Comparison of ENCODE assay signal across 30 cellular contexts in the genomic region with DNA sequence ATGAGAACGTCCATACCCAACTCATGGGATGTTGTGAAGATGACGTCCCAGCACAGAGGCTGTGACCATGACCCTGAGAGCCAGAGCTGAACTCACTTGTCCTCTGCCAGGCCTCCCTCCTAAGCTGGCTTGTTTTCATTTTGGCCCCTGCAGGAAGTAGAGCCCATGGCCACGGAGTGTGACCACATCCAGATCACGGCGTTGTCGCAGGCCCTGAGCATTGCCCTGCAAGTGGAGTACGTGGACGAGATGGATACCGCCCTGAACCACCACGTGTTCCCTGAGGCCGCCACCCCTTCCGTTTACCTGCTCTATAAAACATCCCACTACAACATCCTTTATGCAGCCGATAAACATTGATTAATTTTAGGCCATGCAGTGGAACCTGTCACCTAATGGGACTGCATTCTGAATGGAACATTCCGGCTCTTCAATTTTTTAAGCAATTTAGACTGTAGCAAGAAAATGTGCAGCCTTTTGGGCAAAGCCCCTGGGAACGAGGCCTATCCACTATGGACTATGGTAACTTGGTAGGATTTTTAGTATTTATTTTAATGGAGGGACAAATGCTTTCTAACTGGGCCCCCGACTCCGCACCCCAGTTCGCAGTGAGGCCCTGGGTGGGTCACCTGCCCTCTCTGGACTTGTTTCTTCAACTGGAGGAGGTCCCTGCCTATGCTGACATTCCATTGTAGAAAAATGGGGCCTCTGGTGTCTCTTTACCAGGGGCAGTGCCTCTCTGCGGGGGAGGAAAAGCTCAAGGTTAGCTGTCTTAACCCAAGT. TPM values are rescaled to one million over a fixed set of nuclear protein-coding genes. Genes with fewer than 3 reads are reported as not detected.
DNase-seq lines count a peak whose midpoint lies in the region; ATAC-seq and TF ChIP-seq lines count a peak whose summit lies in the region.
"Had no signal": no experiment of that assay in that cellular context is flagged by ENCODE, and none has a peak within 500 bp of the region (broad histone marks: within the 10 kb centered on the region; RNA-seq: fewer than 3 reads in every experiment).

No MANE protein-coding gene starts in this region.

- H3K4me3 Mint-ChIP-seq in activated CD8-positive, alpha-beta memory T cell treated with anti-CD3 and anti-CD28 coated beads, Interleukin-2, amount 10 ng/mL, durations not matched to agents 7 days and 5 days, result no peak overlapping the region
- H3K4me3 Mint-ChIP-seq in T-helper 17 cell (peak overlapping the region; percentile 69), glutamatergic neuron (ENCODE audit: unreplicated experiment) (peak overlapping the region; percentile 34)
- no peak overlapping the region for H3K4me3 Mint-ChIP-seq in stimulated activated naive B cell treated with anti-CD40 and anti-IgM and Interleukin-4, amounts not matched to agents 10 μg/mL and 1 μg/mL and 100 μg/mL, for 72 hours
- H3K4me3 Mint-ChIP-seq: activated B cell treated with CpG ODN at 0.5 μM for 24 hours; stimulated activated naive CD8-positive, alpha-beta T cell treated with anti-CD3 and anti-CD28 coated beads, Interleukin-15, Interleukin-2, amounts not matched to agents 100 ng/mL and 50 ng/mL, for 24 hours had no signal

- no peaks in the 10 kb centered on the region for H3K27me3 Mint-ChIP-seq in activated CD8-positive, alpha-beta memory T cell treated with anti-CD3 and anti-CD28 coated beads, Interleukin-2, amount 10 ng/mL, durations not matched to agents 7 days and 5 days
- H3K27me3 Mint-ChIP-seq in T-helper 17 cell (no peaks in the 10 kb centered on the region), glutamatergic neuron (ENCODE audit: unreplicated experiment) (peaks cover 10% of the 10 kb centered on the region)
- H3K27me3 Mint-ChIP-seq in stimulated activated naive B cell treated with anti-CD40 and anti-IgM and Interleukin-4, amounts not matched to agents 10 μg/mL and 1 μg/mL and 100 μg/mL, for 72 hours, result no peaks in the 10 kb centered on the region
- H3K27me3 Mint-ChIP-seq: activated B cell treated with CpG ODN at 0.5 μM for 24 hours; stimulated activated naive CD8-positive, alpha-beta T cell treated with anti-CD3 and anti-CD28 coated beads, Interleukin-15, Interleukin-2, amounts not matched to agents 100 ng/mL and 50 ng/mL, for 24 hours had no signal

- H3K9me3 ChIP-seq in T-helper 17 cell (ENCODE audit: control insufficient read depth, low read length, poor library complexity, severe bottlenecking), result no peaks in the 10 kb centered on the region
- H3K9me3 ChIP-seq: ascending aorta; BLaER1 treated with 17β-estradiol and CSF1 and Interleukin-3, amounts not matched to agents 10 nM and 100 nM; SK-N-SH; tibial nerve had no signal

- H3K27ac Mint-ChIP-seq in activated CD8-positive, alpha-beta memory T cell treated with anti-CD3 and anti-CD28 coated beads, Interleukin-2, amount 10 ng/mL, durations not matched to agents 7 days and 5 days, result no peak overlapping the region
- H3K27ac Mint-ChIP-seq in T-helper 17 cell (peak overlapping the region; percentile 86), glutamatergic neuron (ENCODE audit: unreplicated experiment) (no peak overlapping the region)
- peak overlapping the region; percentile 81 for H3K27ac Mint-ChIP-seq in stimulated activated naive B cell treated with anti-CD40 and anti-IgM and Interleukin-4, amounts not matched to agents 10 μg/mL and 1 μg/mL and 100 μg/mL, for 72 hours
- H3K27ac Mint-ChIP-seq: stimulated activated naive CD8-positive, alpha-beta T cell treated with anti-CD3 and anti-CD28 coated beads, Interleukin-15, Interleukin-2, amounts not matched to agents 100 ng/mL and 50 ng/mL, for 24 hours had no signal

- no peak for ATAC-seq in activated CD8-positive, alpha-beta memory T cell treated with anti-CD3 and anti-CD28 coated beads, Interleukin-2, amount 10 ng/mL, durations not matched to agents 7 days and 5 days
- ATAC-seq in T-helper 17 cell, result no peak
- no peak for ATAC-seq in stimulated activated naive B cell treated with anti-CD40 and anti-IgM and Interleukin-4, amounts not matched to agents 10 μg/mL and 1 μg/mL and 100 μg/mL, for 72 hours (replicated peaks)
- no peak for ATAC-seq in HG03439 (IDR thresholded peaks at IDR 0.05; ENCODE audit: unreplicated experiment)

- peaks cover 4% of the 10 kb centered on the region for H3K4me1 Mint-ChIP-seq in activated CD8-positive, alpha-beta memory T cell treated with anti-CD3 and anti-CD28 coated beads, Interleukin-2, amount 10 ng/mL, durations not matched to agents 7 days and 5 days
- H3K4me1 Mint-ChIP-seq in T-helper 17 cell (peaks cover 15% of the 10 kb centered on the region), glutamatergic neuron (ENCODE audit: low read depth, unreplicated experiment) (peaks cover 6% of the 10 kb centered on the region)
- H3K4me1 Mint-ChIP-seq in stimulated activated naive B cell treated with anti-CD40 and anti-IgM and Interleukin-4, amounts not matched to agents 10 μg/mL and 1 μg/mL and 100 μg/mL, for 72 hours, result no peaks in the 10 kb centered on the region
- H3K4me1 Mint-ChIP-seq: activated B cell treated with CpG ODN at 0.5 μM for 24 hours had no signal

- DNase-seq in activated CD8-positive, alpha-beta memory T cell treated with anti-CD3 and anti-CD28 coated beads for 24 hours, result peak; percentile 47
- no peak for DNase-seq in activated CD8-positive, alpha-beta memory T cell treated with anti-CD3 and anti-CD28 coated beads, Interleukin-2, amount 10 ng/mL, durations not matched to agents 7 days and 5 days
- DNase-seq in T-helper 17 cell (no peak), glutamatergic neuron (no peak), DMS53 (lab: John Stamatoyannopoulos, UW) (no peak), AG08395 (ENCODE audit: low spot score) (no peak)
- no peak for DNase-seq in stimulated activated naive B cell treated with anti-CD40 and anti-IgM and Interleukin-4, amounts not matched to agents 10 μg/mL and 1 μg/mL and 100 μg/mL, for 72 hours
- DNase-seq: activated B cell treated with CpG ODN at 0.5 μM for 24 hours; activated naive CD4-positive, alpha-beta T cell; cerebellar nuclear complex; EL; erythroblast; foreskin fibroblast; hippocampal formation; Kasumi-1; NCI-H1694 treated with DMSO at 0.1 percent for 48 hours; NCI-H748 treated with DMSO at 0.1 percent for 48 hours; RPMI8226; SK-N-SH; stimulated activated CD4-positive, alpha-beta T cell treated with anti-CD3 and anti-CD28 coated beads, Interleukin-4, amount 100 ng/mL, for 24 hours; T-helper 9 cell had no signal

- peaks cover 13% of the 10 kb centered on the region for H3K36me3 Mint-ChIP-seq in activated CD8-positive, alpha-beta memory T cell treated with anti-CD3 and anti-CD28 coated beads, Interleukin-2, amount 10 ng/mL, durations not matched to agents 7 days and 5 days
- H3K36me3 Mint-ChIP-seq in T-helper 17 cell (ENCODE audit: low read depth), result peaks cover 4% of the 10 kb centered on the region
- H3K36me3 Mint-ChIP-seq in glutamatergic neuron (ENCODE audit: unreplicated experiment), result peaks cover 2% of the 10 kb centered on the region
- peaks cover 35 to 38% of the 10 kb centered on the region in 2 donors for H3K36me3 Mint-ChIP-seq in stimulated activated naive B cell treated with anti-CD40 and anti-IgM and Interleukin-4, amounts not matched to agents 10 μg/mL and 1 μg/mL and 100 μg/mL, for 72 hours

- TF ChIP-seq CTCF in glutamatergic neuron (IDR thresholded peaks at IDR 0.05; ENCODE audit: partially characterized antibody, unreplicated experiment), result no peak

- CTCF ChIA-PET in activated CD8-positive, alpha-beta memory T cell treated with anti-CD3 and anti-CD28 coated beads, Interleukin-2, amount 10 ng/mL, durations not matched to agents 7 days and 5 days (lab: Charles Lee), result interaction anchor here (0.9 to 2.9 kb wide), 4 partner anchors 9 to 106 kb away, joined by 4 to 10 read pairs (median 6); partner anchors contain the start of genes DDX24 and IFI27L1

- H3K9me3 Mint-ChIP-seq in activated CD8-positive, alpha-beta memory T cell treated with anti-CD3 and anti-CD28 coated beads, Interleukin-2, amount 10 ng/mL, durations not matched to agents 7 days and 5 days (ENCODE audit: low read depth), result no peaks in the 10 kb centered on the region
- peaks cover 13% of the 10 kb centered on the region for H3K9me3 Mint-ChIP-seq in glutamatergic neuron (ENCODE audit: unreplicated experiment)
- no peaks in the 10 kb centered on the region for H3K9me3 Mint-ChIP-seq in stimulated activated naive B cell treated with anti-CD40 and anti-IgM and Interleukin-4, amounts not matched to agents 10 μg/mL and 1 μg/mL and 100 μg/mL, for 72 hours
- H3K9me3 Mint-ChIP-seq: activated B cell treated with CpG ODN at 0.5 μM for 24 hours; stimulated activated naive CD8-positive, alpha-beta T cell treated with anti-CD3 and anti-CD28 coated beads, Interleukin-15, Interleukin-2, amounts not matched to agents 100 ng/mL and 50 ng/mL, for 24 hours had no signal

RNA-seq across cellular contexts. Expression of gene OTUB2, which starts 19.6 kb away (rescaled TPM):
- total RNA-seq in activated CD8-positive, alpha-beta memory T cell treated with anti-CD3 and anti-CD28 coated beads, Interleukin-2, amount 10 ng/mL, durations not matched to agents 7 days and 5 days, result 1 to 10 TPM; 3.4 to 4.2 TPM
- under 1 TPM; 0.12 to 0.37 TPM for total RNA-seq in T-helper 17 cell
- total RNA-seq in glutamatergic neuron (ENCODE audit: unreplicated experiment), result 5.5 TPM
- total RNA-seq: activated B cell treated with CpG ODN at 0.5 μM for 24 hours had no signal

RNA-seq across cellular contexts. Expression of gene DDX24, which starts 35.2 kb away (rescaled TPM):
- total RNA-seq in activated CD8-positive, alpha-beta memory T cell treated with anti-CD3 and anti-CD28 coated beads, Interleukin-2, amount 10 ng/mL, durations not matched to agents 7 days and 5 days, result 100 to 1,000 TPM; 211 to 244 TPM
- 100 to 1,000 TPM; 478 to 531 TPM for total RNA-seq in T-helper 17 cell
- total RNA-seq in glutamatergic neuron (ENCODE audit: unreplicated experiment), result 257 TPM

RNA-seq across cellular contexts. Expression of gene IFI27L1, which starts 35.4 kb away (rescaled TPM):
- total RNA-seq in activated CD8-positive, alpha-beta memory T cell treated with anti-CD3 and anti-CD28 coated beads, Interleukin-2, amount 10 ng/mL, durations not matched to agents 7 days and 5 days, result 10 to 100 TPM; 42.8 to 55.4 TPM
- 10 to 100 TPM in 1 of 2 donors, 1 to 10 TPM in 1; 9.3 to 12.1 TPM for total RNA-seq in T-helper 17 cell
- 45.7 TPM for total RNA-seq in glutamatergic neuron (ENCODE audit: unreplicated experiment)
- total RNA-seq: ascending aorta had no signal

RNA-seq across cellular contexts. Expression of gene CCDC197, which starts 48.7 kb away (rescaled TPM):
- total RNA-seq in activated CD8-positive, alpha-beta memory T cell treated with anti-CD3 and anti-CD28 coated beads, Interleukin-2, amount 10 ng/mL, durations not matched to agents 7 days and 5 days, result under 1 TPM in 1 of 2 experiments, not detected in 1; 0.14 TPM
- total RNA-seq in T-helper 17 cell (not detected), glutamatergic neuron (ENCODE audit: unreplicated experiment) (not detected)
- total RNA-seq: A673, activated B cell treated with CpG ODN at 0.5 μM for 24 hours, ascending aorta, lung, omental fat pad, renal cortical epithelial cell, tibial nerve had no signal

Comparison
In these comparisons a context has a peak if more than half of its experiments do, and no peak if none do; other contexts are left out.
1. H3K27ac Mint-ChIP-seq: peak in T-helper 17 cell (single experiment) and stimulated activated naive B cell treated with anti-CD40 and anti-IgM and Interleukin-4, amounts not matched to agents 10 μg/mL and 1 μg/mL and 100 μg/mL, for 72 hours (single experiment); none in activated CD8-positive, alpha-beta memory T cell treated with anti-CD3 and anti-CD28 coated beads, Interleukin-2, amount 10 ng/mL, durations not matched to agents 7 days and 5 days (single experiment) and glutamatergic neuron (single experiment).
2. H3K4me3 Mint-ChIP-seq: peak in T-helper 17 cell (single experiment) and glutamatergic neuron (single experiment); none in activated CD8-positive, alpha-beta memory T cell treated with anti-CD3 and anti-CD28 coated beads, Interleukin-2, amount 10 ng/mL, durations not matched to agents 7 days and 5 days (single experiment) and stimulated activated naive B cell treated with anti-CD40 and anti-IgM and Interleukin-4, amounts not matched to agents 10 μg/mL and 1 μg/mL and 100 μg/mL, for 72 hours (0 of 2).